9 cellular contexts compared by ENCODE assay signal in the genomic region with DNA sequence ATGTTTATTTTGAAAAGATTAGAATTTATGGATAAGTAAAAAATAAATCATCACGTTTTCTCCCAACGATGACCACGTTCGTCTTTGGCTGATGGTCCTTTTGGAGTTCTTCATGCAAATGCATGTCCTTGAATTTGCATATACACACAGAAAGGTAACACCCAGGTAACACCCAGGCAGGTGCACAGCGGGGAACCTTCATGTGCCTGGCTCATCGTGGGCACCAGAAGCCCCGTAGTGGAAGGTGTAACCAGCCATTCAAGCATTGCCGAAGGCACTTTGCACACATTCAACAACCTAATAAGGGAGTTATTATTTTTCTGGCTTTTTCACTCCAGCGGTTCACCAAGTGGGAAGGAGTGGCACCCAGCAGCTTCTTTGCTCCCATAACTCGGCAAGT.
"Had no signal": no experiment of that assay in that cellular context is flagged by ENCODE, and none has a peak within 500 bp of the region (broad histone marks: within the 10 kb centered on the region; RNA-seq: fewer than 3 reads in every experiment).

No MANE protein-coding gene starts in this region.

- H3K27me3 Mint-ChIP-seq: activated naive CD8-positive, alpha-beta T cell treated with anti-CD3 and anti-CD28 coated beads for 36 hours; T-helper 17 cell had no signal

- DNase-seq: activated CD4-positive, alpha-beta T cell treated with anti-CD3 and anti-CD28 coated beads, Interleukin-2, amount 50 U/mL, for 1 hour; activated CD4-positive, CD25-positive, alpha-beta regulatory T cell; activated naive CD8-positive, alpha-beta T cell treated with anti-CD3 and anti-CD28 coated beads for 36 hours; activated T-cell treated with anti-CD3 and anti-CD28 coated beads for 4 hours; heart right ventricle had no signal

- H3K4me1 Mint-ChIP-seq: activated naive CD8-positive, alpha-beta T cell treated with anti-CD3 and anti-CD28 coated beads for 36 hours had no signal

- H3K27ac Mint-ChIP-seq: activated naive CD8-positive, alpha-beta T cell treated with anti-CD3 and anti-CD28 coated beads for 36 hours; stimulated activated effector memory CD8-positive, alpha-beta T cell treated with anti-CD3 and anti-CD28 coated beads, Interleukin-12 subunit alpha, Interleukin-12 subunit beta, amount 100 ng/mL, for 72 hours; T-helper 17 cell had no signal

- ATAC-seq: gastrocnemius medialis; heart right ventricle; stimulated activated effector memory CD8-positive, alpha-beta T cell treated with anti-CD3 and anti-CD28 coated beads, Interleukin-12 subunit alpha, Interleukin-12 subunit beta, amount 100 ng/mL, for 72 hours; T-helper 17 cell had no signal

- H3K4me3 Mint-ChIP-seq: activated naive CD8-positive, alpha-beta T cell treated with anti-CD3 and anti-CD28 coated beads for 36 hours; neural crest cell; stimulated activated effector memory CD8-positive, alpha-beta T cell treated with anti-CD3 and anti-CD28 coated beads, Interleukin-12 subunit alpha, Interleukin-12 subunit beta, amount 100 ng/mL, for 72 hours; T-helper 17 cell had no signal

- H3K9me3 Mint-ChIP-seq: activated naive CD8-positive, alpha-beta T cell treated with anti-CD3 and anti-CD28 coated beads for 36 hours; stimulated activated effector memory CD8-positive, alpha-beta T cell treated with anti-CD3 and anti-CD28 coated beads, Interleukin-12 subunit alpha, Interleukin-12 subunit beta, amount 100 ng/mL, for 72 hours had no signal
